Comparison of ENCODE assay signal across 19 cellular contexts in the genomic region with DNA sequence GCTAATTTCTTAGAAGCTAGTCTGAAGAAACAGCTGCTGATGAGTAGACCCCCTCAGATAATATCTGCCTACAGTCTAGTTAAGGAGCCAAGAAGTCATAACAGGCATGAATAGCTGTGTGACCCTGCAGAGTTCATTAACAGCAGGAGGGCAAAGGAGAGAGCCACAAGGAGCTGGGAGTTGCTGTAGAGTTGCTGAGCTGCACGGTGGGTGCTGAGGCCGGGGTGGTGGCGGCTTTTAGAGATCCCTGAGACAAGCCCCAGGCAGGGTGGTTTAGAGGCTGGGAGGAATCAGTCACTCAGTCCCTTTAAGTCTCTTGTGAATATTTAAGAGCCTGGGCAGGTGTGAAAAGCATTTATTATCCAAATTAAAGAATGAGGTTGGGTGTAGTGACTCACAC.
DNase-seq lines count a peak whose midpoint lies in the region; ATAC-seq and TF ChIP-seq lines count a peak whose summit lies in the region.
"Had no signal": no experiment of that assay in that cellular context is flagged by ENCODE, and none has a peak within 500 bp of the region (broad histone marks: within the 10 kb centered on the region; RNA-seq: fewer than 3 reads in every experiment).

No MANE protein-coding gene starts in this region.

- DNase-seq in stimulated activated naive CD8-positive, alpha-beta T cell treated with anti-CD3 and anti-CD28 coated beads, Interleukin-15, amount 100 ng/mL, for 72 hours, result no peak
- no peak for DNase-seq in stimulated activated naive CD8-positive, alpha-beta T cell treated with anti-CD3 and anti-CD28 coated beads, Interleukin-15, Interleukin-2, amounts not matched to agents 100 U/mL and 50 U/mL, for 24 hours
- DNase-seq in esophagus muscularis mucosa (ENCODE audit: extremely low spot score) (peak; percentile 24), left ventricle myocardium superior (no peak)
- DNase-seq: Caco-2; CD4-positive, CD25-positive, alpha-beta regulatory T cell; CD8-positive, alpha-beta T cell; DMS153; DND-41; GDM1; GOT3; HCEC 1CT had no signal

- H3K36me3 Mint-ChIP-seq in stimulated activated memory B cell treated with anti-CD40 and anti-IgM and Interleukin-4, amounts not matched to agents 10 μg/mL and 1 μg/mL and 100 μg/mL, for 72 hours, result no peaks in the 10 kb centered on the region
- H3K36me3 Mint-ChIP-seq: CD8-positive, alpha-beta T cell had no signal

- TF ChIP-seq CTCF in esophagus muscularis mucosa (IDR thresholded peaks at IDR 0.05), result no peak

- TF ChIP-seq EP300 in esophagus muscularis mucosa (IDR thresholded peaks at IDR 0.05), result no peak

- no peaks in the 10 kb centered on the region for H3K9me3 Mint-ChIP-seq in stimulated activated naive CD8-positive, alpha-beta T cell treated with anti-CD3 and anti-CD28 coated beads, Interleukin-15, amount 100 ng/mL, for 72 hours
- H3K9me3 Mint-ChIP-seq in stimulated activated memory B cell treated with anti-CD40 and anti-IgM and Interleukin-4, amounts not matched to agents 10 μg/mL and 1 μg/mL and 100 μg/mL, for 72 hours, result no peaks in the 10 kb centered on the region
- H3K9me3 Mint-ChIP-seq: CD8-positive, alpha-beta T cell had no signal

- H3K4me1 ChIP-seq in esophagus muscularis mucosa, result no peaks in the 10 kb centered on the region
- H3K4me1 ChIP-seq: BLaER1, Caco-2 had no signal

- peaks cover 11% of the 10 kb centered on the region for H3K27me3 Mint-ChIP-seq in stimulated activated naive CD8-positive, alpha-beta T cell treated with anti-CD3 and anti-CD28 coated beads, Interleukin-15, amount 100 ng/mL, for 72 hours
- peaks cover 10% of the 10 kb centered on the region for H3K27me3 Mint-ChIP-seq in stimulated activated memory B cell treated with anti-CD40 and anti-IgM and Interleukin-4, amounts not matched to agents 10 μg/mL and 1 μg/mL and 100 μg/mL, for 72 hours
- H3K27me3 Mint-ChIP-seq: B cell; CD4-positive, CD25-positive, alpha-beta regulatory T cell had no signal

- H3K9me3 ChIP-seq in esophagus muscularis mucosa, result no peaks in the 10 kb centered on the region
- H3K9me3 ChIP-seq: BLaER1, Caco-2 had no signal

- H3K4me3 ChIP-seq in esophagus muscularis mucosa, result no peak overlapping the region
- H3K4me3 ChIP-seq: BLaER1, GM12878 had no signal

- intact Hi-C loops in esophagus muscularis mucosa (cut with DNase I) (no loop called here), left ventricle myocardium superior (cut with micrococcal nuclease) (no loop called here)

- H3K36me3 ChIP-seq in esophagus muscularis mucosa, result no peaks in the 10 kb centered on the region
- H3K36me3 ChIP-seq: BLaER1 had no signal

- H3K4me1 Mint-ChIP-seq in stimulated activated naive CD8-positive, alpha-beta T cell treated with anti-CD3 and anti-CD28 coated beads, Interleukin-15, amount 100 ng/mL, for 72 hours, result no peaks in the 10 kb centered on the region
- H3K4me1 Mint-ChIP-seq in stimulated activated memory B cell treated with anti-CD40 and anti-IgM and Interleukin-4, amounts not matched to agents 10 μg/mL and 1 μg/mL and 100 μg/mL, for 72 hours, result no peaks in the 10 kb centered on the region
- H3K4me1 Mint-ChIP-seq: B cell; CD4-positive, CD25-positive, alpha-beta regulatory T cell had no signal

- H3K27ac ChIP-seq in esophagus muscularis mucosa (replicated peaks in 1 of 4), result no peak overlapping the region
- H3K27ac ChIP-seq: 22Rv1, BLaER1, C4-2B had no signal

- no peak for TF ChIP-seq POLR2A in esophagus muscularis mucosa (IDR thresholded peaks at IDR 0.05; ENCODE audit: low read depth)

- WGBS in esophagus muscularis mucosa, result 83% methylated on average over 3 of the region's 3 CpGs

- ATAC-seq in stimulated activated naive CD8-positive, alpha-beta T cell treated with anti-CD3 and anti-CD28 coated beads, Interleukin-15, amount 100 ng/mL, for 72 hours, result no peak
- no peak for ATAC-seq in stimulated activated naive CD8-positive, alpha-beta T cell treated with anti-CD3 and anti-CD28 coated beads, Interleukin-15, Interleukin-2, amounts not matched to agents 100 U/mL and 50 U/mL, for 24 hours
- peak; percentile 25 for ATAC-seq in stimulated activated memory B cell treated with anti-CD40 and anti-IgM and Interleukin-4, amounts not matched to agents 10 μg/mL and 1 μg/mL and 100 μg/mL, for 72 hours
- no peak for ATAC-seq in GM18517 (IDR thresholded peaks at IDR 0.05; ENCODE audit: unreplicated experiment)
- ATAC-seq in left ventricle myocardium superior, result no peak
- ATAC-seq: CD8-positive, alpha-beta T cell; GM12878 had no signal

- no peak overlapping the region for H3K4me3 Mint-ChIP-seq in stimulated activated naive CD8-positive, alpha-beta T cell treated with anti-CD3 and anti-CD28 coated beads, Interleukin-15, amount 100 ng/mL, for 72 hours
- no peak overlapping the region for H3K4me3 Mint-ChIP-seq in stimulated activated memory B cell treated with anti-CD40 and anti-IgM and Interleukin-4, amounts not matched to agents 10 μg/mL and 1 μg/mL and 100 μg/mL, for 72 hours
- H3K4me3 Mint-ChIP-seq: B cell; CD4-positive, CD25-positive, alpha-beta regulatory T cell; CD8-positive, alpha-beta T cell had no signal

- no peaks in the 10 kb centered on the region for H3K27me3 ChIP-seq in esophagus muscularis mucosa
- H3K27me3 ChIP-seq: BLaER1 had no signal

- H3K27ac Mint-ChIP-seq in stimulated activated naive CD8-positive, alpha-beta T cell treated with anti-CD3 and anti-CD28 coated beads, Interleukin-15, amount 100 ng/mL, for 72 hours, result peak overlapping the region; percentile 33 to 63
- no peak overlapping the region for H3K27ac Mint-ChIP-seq in stimulated activated memory B cell treated with anti-CD40 and anti-IgM and Interleukin-4, amounts not matched to agents 10 μg/mL and 1 μg/mL and 100 μg/mL, for 72 hours
- H3K27ac Mint-ChIP-seq: B cell; CD4-positive, CD25-positive, alpha-beta regulatory T cell; CD8-positive, alpha-beta T cell had no signal
